22 cellular contexts compared by ENCODE assay signal in genomic region chr21:31413698-31414097, GRCh38.
"Had no signal": no experiment of that assay in that cellular context is flagged by ENCODE, and none has a peak within 500 bp of the region (broad histone marks: within the 10 kb centered on the region; RNA-seq: fewer than 3 reads in every experiment).

No MANE protein-coding gene starts in this region.

- H3K36me3 ChIP-seq: SJSA1 had no signal

- DNase-seq: IMR-90, Kasumi-1, MM.1S, NCI-H1092 treated with DMSO at 0.1 percent for 48 hours, NCI-H1436, NCI-H187, NCI-H2029, NCI-H2081 treated with DMSO at 0.1 percent for 48 hours, NCI-H2171, NCI-H226, NCI-H446, NCI-H510A, NCI-H524 treated with DMSO at 0.1 percent for 48 hours, NCI-H69, NCI-H774, PC-3, SIG-M5 had no signal

- ATAC-seq: Panc1, PC-3 had no signal

- H3K27me3 ChIP-seq: SJSA1 had no signal

- H3K4me3 ChIP-seq: SJSA1, SK-N-MC had no signal

- H3K4me1 ChIP-seq: SJSA1 had no signal

- H3K9me3 ChIP-seq: SJSA1 had no signal

- H3K9ac ChIP-seq: KMS-11 had no signal

- H3K4me2 ChIP-seq: KMS-11 had no signal

- H3K27ac ChIP-seq: KMS-11, RWPE1, SJSA1, SK-N-MC had no signal
